In genomic region chr11:71488086-71488967, GRCh38 we compare ENCODE assay signal across 10 cellular contexts. TPM values are rescaled to one million over a fixed set of nuclear protein-coding genes. Genes with fewer than 3 reads are reported as not detected.
DNase-seq lines count a peak whose midpoint lies in the region; ATAC-seq and TF ChIP-seq lines count a peak whose summit lies in the region.
"Had no signal": no experiment of that assay in that cellular context is flagged by ENCODE, and none has a peak within 500 bp of the region (broad histone marks: within the 10 kb centered on the region; RNA-seq: fewer than 3 reads in every experiment).

No MANE protein-coding gene starts in this region.

- no peak for DNase-seq in T-helper 2 cell treated with Interferon-gamma antibody and Interleukin-4, amounts not matched to agents 5 μg/mL and 100 μg/mL, for 36 hours (ENCODE audit: low spot score)
- DNase-seq in T-helper 2 cell (no peak), heart right ventricle (peak in 1 of 2 donors; percentile 21), sigmoid colon (peak; percentile 25), SKM-1 (lab: John Stamatoyannopoulos, UW; ENCODE audit: unreplicated experiment) (no peak), putamen (ENCODE audit: low spot score) (no peak)
- DNase-seq: anterior cingulate cortex, left colon had no signal

- TF ChIP-seq CTCF in heart right ventricle (IDR thresholded peaks at IDR 0.05) = no peak
- TF ChIP-seq CTCF in sigmoid colon (IDR thresholded peaks at IDR 0.05) = no peak

- H3K36me3 Mint-ChIP-seq in T-helper 2 cell treated with Interferon-gamma antibody and Interleukin-4, amounts not matched to agents 5 μg/mL and 100 μg/mL, for 36 hours (ENCODE audit: low read depth) = peaks cover 66% of the 10 kb centered on the region

- no peak overlapping the region for H3K4me3 ChIP-seq in heart right ventricle
- H3K4me3 ChIP-seq in sigmoid colon = no peak overlapping the region

- H3K27me3 Mint-ChIP-seq in T-helper 2 cell treated with Interferon-gamma antibody and Interleukin-4, amounts not matched to agents 5 μg/mL and 100 μg/mL, for 36 hours (ENCODE audit: low read depth) = no peaks in the 10 kb centered on the region

- no peak overlapping the region for H3K4me3 Mint-ChIP-seq in T-helper 2 cell treated with Interferon-gamma antibody and Interleukin-4, amounts not matched to agents 5 μg/mL and 100 μg/mL, for 36 hours

- peak overlapping the region; percentile 50 for H3K27ac Mint-ChIP-seq in T-helper 2 cell treated with Interferon-gamma antibody and Interleukin-4, amounts not matched to agents 5 μg/mL and 100 μg/mL, for 36 hours

- H3K36me3 ChIP-seq in heart right ventricle (peaks cover 0 to 85% (median 33%) of the 10 kb centered on the region in 9 donors), sigmoid colon (peaks cover 3 to 63% (median 33%) of the 10 kb centered on the region in 4 donors)

- ATAC-seq in SK-N-SH treated with all-trans-retinoic acid at 6 μM for 48 hours (peak; percentile 74), heart right ventricle (peak in 7 of 8 donors; percentile 12 to 79 (median 31)), GM21390 (IDR thresholded peaks at IDR 0.05; ENCODE audit: unreplicated experiment) (no peak)
- ATAC-seq: left colon had no signal

- H3K9me3 ChIP-seq in heart right ventricle = no peaks in the 10 kb centered on the region
- no peaks in the 10 kb centered on the region for H3K9me3 ChIP-seq in sigmoid colon

- intact Hi-C loops in heart right ventricle (cut with DNase I) = no loop called here
- intact Hi-C loops in sigmoid colon (cut with DNase I) = no loop called here

- H3K4me1 ChIP-seq in heart right ventricle = peaks cover 0 to 14% (median 4%) of the 10 kb centered on the region in 9 donors
- H3K4me1 ChIP-seq in sigmoid colon = no peaks in the 10 kb centered on the region

- WGBS in heart right ventricle, 2 donors = 51 to 60% methylated on average over 16 of the region's 16 CpGs
- WGBS in sigmoid colon, 2 donors = 79 to 84% methylated on average over 16 of the region's 16 CpGs

- H3K27ac ChIP-seq in heart right ventricle (peak overlapping the region in 3 of 10 donors; percentile 9 to 52 (median 44)), sigmoid colon (no peak overlapping the region)

- H3K9me3 Mint-ChIP-seq in T-helper 2 cell treated with Interferon-gamma antibody and Interleukin-4, amounts not matched to agents 5 μg/mL and 100 μg/mL, for 36 hours = no peaks in the 10 kb centered on the region

- peaks cover 14% of the 10 kb centered on the region for H3K4me1 Mint-ChIP-seq in T-helper 2 cell treated with Interferon-gamma antibody and Interleukin-4, amounts not matched to agents 5 μg/mL and 100 μg/mL, for 36 hours (ENCODE audit: low read depth)

- TF ChIP-seq POLR2A in sigmoid colon (IDR thresholded peaks at IDR 0.05) = no peak

- TF ChIP-seq EP300 in sigmoid colon (IDR thresholded peaks at IDR 0.05) = no peak

- H3K27me3 ChIP-seq in heart right ventricle = no peaks in the 10 kb centered on the region
- no peaks in the 10 kb centered on the region for H3K27me3 ChIP-seq in sigmoid colon

TF ChIP-seq in SK-N-SH treated with all-trans-retinoic acid at 6 μM for 48 hours, 23 proteins besides CTCF, POLR2A, EP300 and RAD21:
- TF ChIP-seq OSR1 (CRISPR knock-in tag; IDR thresholded peaks at IDR 0.05) = no peak
- peak; percentile 53; the same call in 1 of the 2 replicates for TF ChIP-seq TCF4 (CRISPR knock-in tag; IDR thresholded peaks at IDR 0.05; ENCODE audit: borderline replicate concordance)

RNA-seq across cellular contexts. Expression of gene NADSYN1, which starts 35.3 kb away (rescaled TPM):
- total RNA-seq in heart right ventricle = 10 to 100 TPM; 13.4 to 31.4 (median 16.0) TPM
- polyA plus RNA-seq in heart right ventricle = 10 to 100 TPM; 25.6 to 32.0 TPM
- 10 to 100 TPM; 24.6 to 72.0 (median 38.3) TPM for total RNA-seq in sigmoid colon
- polyA plus RNA-seq in sigmoid colon = 100 to 1,000 TPM in 1 of 3 donors, 10 to 100 TPM in 2; 31.8 to 136 (median 42.5) TPM

RNA-seq across cellular contexts. Expression of gene KRTAP5-7, which starts 38.7 kb away (rescaled TPM):
- total RNA-seq in heart right ventricle (under 1 TPM in 1 of 10 donors, not detected in 9; 0.20 TPM), sigmoid colon (under 1 TPM in 1 of 4 donors, not detected in 3; 0.49 TPM)
- polyA plus RNA-seq in heart right ventricle (under 1 TPM in 1 of 2 donors, not detected in 1; 0.01 TPM), sigmoid colon (under 1 TPM in 1 of 3 donors, not detected in 2; 0.32 TPM)

RNA-seq across cellular contexts. Expression of gene DHCR7, which starts 40.1 kb away (rescaled TPM):
- 10 to 100 TPM; 24.9 to 49.6 (median 31.0) TPM for total RNA-seq in heart right ventricle
- polyA plus RNA-seq in heart right ventricle = 10 to 100 TPM; 13.5 to 16.0 TPM
- 1 to 10 TPM; 4.1 to 7.5 (median 5.3) TPM for total RNA-seq in sigmoid colon
- polyA plus RNA-seq in sigmoid colon = 10 to 100 TPM in 1 of 3 donors, 1 to 10 TPM in 2; 2.4 to 54.2 (median 8.8) TPM

RNA-seq across cellular contexts. Expression of gene KRTAP5-8, which starts 49.5 kb away (rescaled TPM):
- total RNA-seq in heart right ventricle = not detected
- not detected for polyA plus RNA-seq in heart right ventricle
- total RNA-seq in sigmoid colon = not detected
- polyA plus RNA-seq in sigmoid colon = under 1 TPM in 1 of 3 donors, not detected in 2; 0.29 TPM

RNA-seq across cellular contexts. Expression of gene KRTAP5-9, which starts 59.9 kb away (rescaled TPM):
- not detected for total RNA-seq in heart right ventricle
- not detected for polyA plus RNA-seq in heart right ventricle
- total RNA-seq in sigmoid colon = under 1 TPM in 1 of 4 donors, not detected in 3; 0.66 TPM
- polyA plus RNA-seq in sigmoid colon = under 1 TPM in 1 of 3 donors, not detected in 2; 0.52 TPM
